In the genomic region with DNA sequence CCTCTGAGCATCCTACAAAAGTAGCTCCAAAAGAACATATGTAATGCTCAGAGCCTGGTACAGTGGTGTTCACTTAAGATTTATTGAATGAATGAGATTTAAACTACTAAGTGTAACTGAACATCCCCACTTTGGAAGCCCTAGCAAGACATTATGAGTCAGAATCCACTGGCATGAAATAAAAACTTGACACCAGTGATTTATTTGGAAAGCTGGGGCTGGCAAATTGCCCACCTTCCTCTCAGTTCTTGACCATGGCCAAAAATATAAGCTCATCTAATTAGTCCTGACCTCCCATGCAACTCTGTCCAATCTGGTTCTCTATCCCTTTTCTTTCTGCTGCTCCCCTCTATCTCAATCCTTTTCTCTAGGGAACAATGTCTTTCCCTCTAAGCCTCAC, we compare ENCODE assay signal across 23 cellular contexts.
DNase-seq lines count a peak whose midpoint lies in the region; ATAC-seq and TF ChIP-seq lines count a peak whose summit lies in the region.
"Had no signal": no experiment of that assay in that cellular context is flagged by ENCODE, and none has a peak within 500 bp of the region (broad histone marks: within the 10 kb centered on the region; RNA-seq: fewer than 3 reads in every experiment).

No MANE protein-coding gene starts in this region.

- dilution Hi-C loops in IMR-90 (cut with HindIII; ENCODE audit: low sequenced_read_pairs, unreplicated experiment), result no loop called here

- no peak for TF ChIP-seq RAD21 in IMR-90 (IDR thresholded peaks at IDR 0.05; ENCODE audit: low read length)

- no peak overlapping the region for H3K23ac ChIP-seq in IMR-90 (ENCODE audit: low read depth, low read length)

- H4K8ac ChIP-seq in IMR-90 (ENCODE audit: low read depth in 2 of 2, low read length in 2 of 2), result no peak overlapping the region

- no peaks in the 10 kb centered on the region for H3K79me1 ChIP-seq in IMR-90 (ENCODE audit: low read depth in 1 of 2, low read length in 2 of 2)

- in situ Hi-C loops in IMR-90 (cut with MboI; ENCODE audit: low sequenced_read_pairs) (no loop called here), astrocyte of the spinal cord (cut with HindIII; ENCODE audit: low sequenced_read_pairs) (no loop called here)

- no peaks in the 10 kb centered on the region for H3K36me3 ChIP-seq in IMR-90 (ENCODE audit: control insufficient read depth, insufficient read depth, low read length)
- H3K36me3 ChIP-seq: Peyer's patch had no signal

- no peak overlapping the region for H2AK9ac ChIP-seq in IMR-90 (replicated peaks; ENCODE audit: low read depth, low read length, poor library complexity)

- no peak overlapping the region for H4K91ac ChIP-seq in IMR-90 (ENCODE audit: insufficient read depth, low read depth, low read length)

- H2BK5ac ChIP-seq in IMR-90 (ENCODE audit: low read depth, low read length, poor library complexity, severe bottlenecking), result no peak overlapping the region

- no peak overlapping the region for H3K4me2 ChIP-seq in IMR-90 (ENCODE audit: low read depth, low read length)
- H3K4me2 ChIP-seq: hepatocyte had no signal

- no peak overlapping the region for H3K9ac ChIP-seq in IMR-90 (ENCODE audit: low read depth, low read length)

- no peak overlapping the region for H3K14ac ChIP-seq in IMR-90 (replicated peaks; ENCODE audit: low read depth, low read length)

- no peak for TF ChIP-seq POLR2A in IMR-90 (IDR thresholded peaks at IDR 0.05; ENCODE audit: low read depth, low read length)

- no peaks in the 10 kb centered on the region for H3K27me3 ChIP-seq in IMR-90 (ENCODE audit: control insufficient read depth, insufficient read depth, low read length)
- H3K27me3 ChIP-seq: body of pancreas, hepatocyte, neutrophil, Peyer's patch had no signal

- no peak overlapping the region for H4K5ac ChIP-seq in IMR-90 (ENCODE audit: low read depth, low read length)

- no peaks in the 10 kb centered on the region; the same call in 1 of the 2 replicates for H3K4me1 ChIP-seq in IMR-90 (ENCODE audit: control insufficient read depth, insufficient read depth, low read length)
- H3K4me1 ChIP-seq: body of pancreas, Peyer's patch had no signal

- H2BK15ac ChIP-seq in IMR-90 (ENCODE audit: low read depth, low read length), result no peak overlapping the region

- H2AFZ ChIP-seq in IMR-90 (replicated peaks; ENCODE audit: low read length, poor library complexity), result no peak overlapping the region
- H2AFZ ChIP-seq: hepatocyte had no signal

- no TSS peak for BruUV-seq in IMR-90 (replicated peaks; lab: Mats Ljungman, UMichigan)

- H2BK20ac ChIP-seq in IMR-90 (ENCODE audit: low read depth, low read length), result no peak overlapping the region

- H3K56ac ChIP-seq in IMR-90 (ENCODE audit: extremely low read depth, insufficient read depth, low read length), result no peak overlapping the region

- no peaks in the 10 kb centered on the region for H4K20me1 ChIP-seq in IMR-90 (ENCODE audit: insufficient read depth, low read length)

- H3K9me1 ChIP-seq in IMR-90 (ENCODE audit: insufficient read depth, low read length), result no peaks in the 10 kb centered on the region

- POLR2A ChIA-PET in IMR-90 (lab: Charles Lee; ENCODE audit: unreplicated experiment), result no interaction called here

- TF ChIP-seq CTCF in IMR-90 (conservative IDR thresholded peaks at IDR 0.05; ENCODE audit: low read depth, low read length) (no peak), astrocyte of the spinal cord (IDR thresholded peaks at IDR 0.05; ENCODE audit: low read depth, low read length) (no peak)

- H3K18ac ChIP-seq in IMR-90 (ENCODE audit: low read depth, low read length), result no peak overlapping the region

- no peak overlapping the region for H3K4ac ChIP-seq in IMR-90 (ENCODE audit: low read depth, low read length)

- H3K27ac ChIP-seq in IMR-90 (ENCODE audit: insufficient read depth, low read length), result no peak overlapping the region
- H3K27ac ChIP-seq: body of pancreas, hepatocyte, neutrophil, Peyer's patch had no signal

- CTCF ChIA-PET in IMR-90 (lab: Yijun Ruan, JAX), result no interaction called here

- H3K4me3 ChIP-seq in IMR-90 (ENCODE audit: insufficient read depth, low read depth, low read length), result no peak overlapping the region
- H3K4me3 ChIP-seq in astrocyte of the spinal cord (ENCODE audit: low read depth, low read length), result no peak overlapping the region
- H3K4me3 ChIP-seq: body of pancreas, hepatocyte, Peyer's patch had no signal

- ATAC-seq in IMR-90 (ENCODE audit: low read depth) (0 out of 2 replicates have a peak, but pooled peaks have one; percentile 21), Right ventricle myocardium superior (ENCODE audit: poor library complexity) (peak; percentile 56), HG03039 (IDR thresholded peaks at IDR 0.05; ENCODE audit: unreplicated experiment) (no peak)
- ATAC-seq: activated CD4-positive, alpha-beta T cell treated with anti-CD3 and anti-CD28 coated beads for 36 hours; body of pancreas; sciatic nerve had no signal

- H2AK5ac ChIP-seq in IMR-90 (ENCODE audit: low read depth, low read length), result no peak overlapping the region

- intact Hi-C loops in IMR-90 (cut with micrococcal nuclease) (no loop called here), Right ventricle myocardium superior (cut with DNase I) (no loop called here)

- no peaks in the 10 kb centered on the region for H3K9me3 ChIP-seq in IMR-90 (ENCODE audit: control insufficient read depth, insufficient read depth, low read length)
- H3K9me3 ChIP-seq: body of pancreas, neutrophil, Peyer's patch had no signal

- DNase-seq in AG08395 (ENCODE audit: low spot score) (peak; percentile 4), IMR-90 (peak; percentile 28), astrocyte of the spinal cord (ENCODE audit: low read depth, low spot score) (peak; percentile 20), Right ventricle myocardium superior (peak; percentile 48), DMS 273 (lab: John Stamatoyannopoulos, UW; ENCODE audit: unreplicated experiment) (no peak), HPDE6-E6E7 (ENCODE audit: extremely low spot score) (no peak)
- DNase-seq in activated naive CD4-positive, alpha-beta T cell treated with Interleukin-2 at 50 U/mL for 16 hours, result no peak
- DNase-seq: activated CD4-positive, alpha-beta T cell treated with anti-CD3 and anti-CD28 coated beads for 36 hours; activated CD8-positive, alpha-beta memory T cell treated with anti-CD3 and anti-CD28 coated beads, Interleukin-2, amount 50 U/mL, for 48 hours; activated gamma-delta T cell; CD8-positive, alpha-beta memory T cell; DND-41; erythroblast; kidney; NCI-H1048; NCI-H774; Peyer's patch; stimulated activated CD4-positive, alpha-beta T cell treated with anti-CD3 and anti-CD28 coated beads, Interleukin-2, amount 100 ng/mL, for 24 hours had no signal

- H2BK120ac ChIP-seq in IMR-90 (ENCODE audit: low read depth, low read length), result no peak overlapping the region

TF ChIP-seq in IMR-90, 13 proteins besides CTCF, POLR2A, EP300 and RAD21:
- TF ChIP-seq RCOR1 (IDR thresholded peaks at IDR 0.05; ENCODE audit: insufficient replicate concordance, low read length) (no peak), SMC3 (IDR thresholded peaks at IDR 0.05; ENCODE audit: low read depth, low read length) (no peak), MXI1 (IDR thresholded peaks at IDR 0.05; ENCODE audit: borderline replicate concordance, low read depth, low read length) (no peak), RFX5 (IDR thresholded peaks at IDR 0.05; ENCODE audit: low read depth, low read length) (no peak), BHLHE40 (IDR thresholded peaks at IDR 0.05; ENCODE audit: low read depth, low read length) (no peak), MAZ (IDR thresholded peaks at IDR 0.05; ENCODE audit: borderline replicate concordance, low read depth, low read length) (no peak), NFE2L2 (IDR thresholded peaks at IDR 0.05; ENCODE audit: low read depth, low read length) (no peak), CEBPB (IDR thresholded peaks at IDR 0.05; ENCODE audit: low read depth, low read length) (no peak), CHD1 (IDR thresholded peaks at IDR 0.05; ENCODE audit: low read depth, low read length) (no peak), MAFK (IDR thresholded peaks at IDR 0.05; ENCODE audit: low read depth, low read length) (no peak), FOS (IDR thresholded peaks at IDR 0.05; ENCODE audit: low read depth, low read length) (no peak)
- TF ChIP-seq, protein P1, sequence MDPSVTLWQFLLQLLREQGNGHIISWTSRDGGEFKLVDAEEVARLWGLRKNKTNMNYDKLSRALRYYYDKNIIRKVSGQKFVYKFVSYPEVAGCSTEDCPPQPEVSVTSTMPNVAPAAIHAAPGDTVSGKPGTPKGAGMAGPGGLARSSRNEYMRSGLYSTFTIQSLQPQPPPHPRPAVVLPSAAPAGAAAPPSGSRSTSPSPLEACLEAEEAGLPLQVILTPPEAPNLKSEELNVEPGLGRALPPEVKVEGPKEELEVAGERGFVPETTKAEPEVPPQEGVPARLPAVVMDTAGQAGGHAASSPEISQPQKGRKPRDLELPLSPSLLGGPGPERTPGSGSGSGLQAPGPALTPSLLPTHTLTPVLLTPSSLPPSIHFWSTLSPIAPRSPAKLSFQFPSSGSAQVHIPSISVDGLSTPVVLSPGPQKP (IDR thresholded peaks at IDR 0.05; ENCODE audit: borderline replicate concordance, low read depth, low read length), result no peak
- TF ChIP-seq, protein P2, sequence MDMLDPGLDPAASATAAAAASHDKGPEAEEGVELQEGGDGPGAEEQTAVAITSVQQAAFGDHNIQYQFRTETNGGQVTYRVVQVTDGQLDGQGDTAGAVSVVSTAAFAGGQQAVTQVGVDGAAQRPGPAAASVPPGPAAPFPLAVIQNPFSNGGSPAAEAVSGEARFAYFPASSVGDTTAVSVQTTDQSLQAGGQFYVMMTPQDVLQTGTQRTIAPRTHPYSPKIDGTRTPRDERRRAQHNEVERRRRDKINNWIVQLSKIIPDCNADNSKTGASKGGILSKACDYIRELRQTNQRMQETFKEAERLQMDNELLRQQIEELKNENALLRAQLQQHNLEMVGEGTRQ (IDR thresholded peaks at IDR 0.05; ENCODE audit: low read depth, low read length), result no peak

Comparison
In these comparisons a context has a peak if more than half of its experiments do, and no peak if none do; other contexts are left out.
1. DNase-seq: peak in AG08395 (single experiment), IMR-90 (single experiment), astrocyte of the spinal cord (single experiment) and Right ventricle myocardium superior (single experiment); none in activated naive CD4-positive, alpha-beta T cell treated with Interleukin-2 at 50 U/mL for 16 hours (single experiment), DMS 273 (single experiment) and HPDE6-E6E7 (single experiment).